In the genomic region with DNA sequence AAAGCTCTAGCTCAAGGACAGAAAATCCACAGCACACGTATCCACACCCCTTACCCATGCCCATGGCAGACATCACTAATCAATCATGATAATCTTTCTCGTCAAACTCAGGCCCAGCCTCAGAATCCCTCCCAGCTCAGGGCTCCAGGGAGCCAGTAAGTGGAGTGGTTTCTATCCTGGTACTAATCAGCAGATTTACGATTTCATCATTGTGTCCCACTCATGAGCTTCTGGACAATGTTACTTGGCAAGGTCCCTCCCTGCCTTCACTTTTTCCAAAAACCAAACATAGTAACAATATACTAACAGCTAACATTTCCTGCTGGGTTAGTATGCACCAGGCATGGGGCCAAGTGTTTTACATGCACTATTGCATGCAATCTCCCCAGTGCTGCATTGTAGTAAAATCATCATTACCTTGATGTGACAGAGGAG, we compare ENCODE assay signal across 16 cellular contexts. TPM values are rescaled to one million over a fixed set of nuclear protein-coding genes. Genes with fewer than 3 reads are reported as not detected.
DNase-seq lines count a peak whose midpoint lies in the region; ATAC-seq and TF ChIP-seq lines count a peak whose summit lies in the region.
"Had no signal": no experiment of that assay in that cellular context is flagged by ENCODE, and none has a peak within 500 bp of the region (broad histone marks: within the 10 kb centered on the region; RNA-seq: fewer than 3 reads in every experiment).

No MANE protein-coding gene starts in this region.

- no peak for ATAC-seq in IMR-90 (ENCODE audit: low read depth)
- ATAC-seq: gastroesophageal sphincter, GM12878, WTC11 had no signal

- no peak overlapping the region for H3K4ac ChIP-seq in IMR-90 (ENCODE audit: low read depth, low read length)

- H4K8ac ChIP-seq in IMR-90 (ENCODE audit: low read depth in 2 of 2, low read length in 2 of 2): no peak overlapping the region

- no peak overlapping the region for H3K23ac ChIP-seq in IMR-90 (ENCODE audit: low read depth, low read length)

- intact Hi-C loops in IMR-90 (cut with micrococcal nuclease): no loop called here

- peaks cover 2% of the 10 kb centered on the region; the same call in 1 of the 2 replicates for H3K4me1 ChIP-seq in IMR-90 (ENCODE audit: control insufficient read depth, insufficient read depth, low read length)

- H3K27me3 ChIP-seq in IMR-90 (ENCODE audit: control insufficient read depth, insufficient read depth, low read length): peaks cover 28% of the 10 kb centered on the region
- H3K27me3 ChIP-seq: gastroesophageal sphincter had no signal

- H3K4me3 ChIP-seq in IMR-90 (ENCODE audit: insufficient read depth, low read depth, low read length): no peak overlapping the region
- H3K4me3 ChIP-seq: gastroesophageal sphincter, GM12878, left ventricle myocardium inferior had no signal

- CTCF ChIA-PET in IMR-90 (lab: Yijun Ruan, JAX): no interaction called here
- CTCF ChIA-PET in RWPE1 (lab: Yijun Ruan, JAX): no interaction called here

- in situ Hi-C loops in IMR-90 (cut with MboI; ENCODE audit: low sequenced_read_pairs): no loop called here

- DNase-seq in IMR-90 (peak; percentile 36), RWPE1 (ENCODE audit: low spot score) (no peak), fibroblast of gingiva (ENCODE audit: low read depth) (peak; percentile 83), renal cortical epithelial cell (ENCODE audit: low read depth) (peak; percentile 35), OCI-M2 (lab: John Stamatoyannopoulos, UW; ENCODE audit: unreplicated experiment) (no peak), NCI-H510A (lab: John Stamatoyannopoulos, UW) (no peak)
- no peak for DNase-seq in activated T-cell treated with anti-CD3 and anti-CD28 coated beads, Interleukin-2, amount 50 U/mL, for 48 hours
- DNase-seq: caudate nucleus; left ventricle myocardium inferior; NCI-H2227 treated with DMSO at 0.1 percent for 48 hours; occipital lobe; SIG-M5; stimulated activated naive CD4-positive, alpha-beta T cell treated with Interleukin-2 at 50 U/mL for 16 hours had no signal

- 0 out of 2 replicates have a peak, but pooled peaks cover 3% of the 10 kb centered on the region for H3K9me1 ChIP-seq in IMR-90 (ENCODE audit: insufficient read depth, low read length)

- BruUV-seq in IMR-90 (replicated peaks; lab: Mats Ljungman, UMichigan): no TSS peak

- H2BK5ac ChIP-seq in IMR-90 (ENCODE audit: low read depth, low read length, poor library complexity, severe bottlenecking): no peak overlapping the region

- no peak overlapping the region for H2BK120ac ChIP-seq in IMR-90 (ENCODE audit: low read depth, low read length)

- no peak overlapping the region for H2BK15ac ChIP-seq in IMR-90 (ENCODE audit: low read depth, low read length)

- no peak overlapping the region for H4K91ac ChIP-seq in IMR-90 (ENCODE audit: insufficient read depth, low read depth, low read length)

- H3K18ac ChIP-seq in IMR-90 (ENCODE audit: low read depth, low read length): no peak overlapping the region

- no peak overlapping the region for H2AK5ac ChIP-seq in IMR-90 (ENCODE audit: low read depth, low read length)

- no peak overlapping the region for H2AFZ ChIP-seq in IMR-90 (replicated peaks; ENCODE audit: low read length, poor library complexity)

- H3K36me3 ChIP-seq in IMR-90 (ENCODE audit: control insufficient read depth, insufficient read depth, low read length): no peaks in the 10 kb centered on the region
- H3K36me3 ChIP-seq: gastroesophageal sphincter, left ventricle myocardium inferior had no signal

- POLR2A ChIA-PET in IMR-90 (lab: Charles Lee; ENCODE audit: unreplicated experiment) (no interaction called here), RWPE1 (lab: Yijun Ruan, JAX; ENCODE audit: low non-redundant PET) (no interaction called here)

- TF ChIP-seq POLR2A in IMR-90 (IDR thresholded peaks at IDR 0.05; ENCODE audit: low read depth, low read length): no peak

- no peaks in the 10 kb centered on the region for H3K79me1 ChIP-seq in IMR-90 (ENCODE audit: low read depth in 1 of 2, low read length in 2 of 2)

- H3K27ac ChIP-seq in IMR-90 (ENCODE audit: insufficient read depth, low read length) (no peak overlapping the region), RWPE1 (peak overlapping the region; percentile 41)
- H3K27ac ChIP-seq: gastroesophageal sphincter, left ventricle myocardium inferior had no signal

- H3K9me3 ChIP-seq in IMR-90 (ENCODE audit: control insufficient read depth, insufficient read depth, low read length): peaks cover 9% of the 10 kb centered on the region
- H3K9me3 ChIP-seq: gastroesophageal sphincter had no signal

- H2BK20ac ChIP-seq in IMR-90 (ENCODE audit: low read depth, low read length): no peak overlapping the region

- H4K5ac ChIP-seq in IMR-90 (ENCODE audit: low read depth, low read length): no peak overlapping the region

- H4K20me1 ChIP-seq in IMR-90 (ENCODE audit: insufficient read depth, low read length): no peaks in the 10 kb centered on the region

- H3K14ac ChIP-seq in IMR-90 (replicated peaks; ENCODE audit: low read depth, low read length): 0 out of 2 replicates have a peak overlapping the region, but pooled peaks have one; percentile 8

- H3K4me2 ChIP-seq in IMR-90 (ENCODE audit: low read depth, low read length): no peak overlapping the region

- no peak for TF ChIP-seq CTCF in IMR-90 (conservative IDR thresholded peaks at IDR 0.05; ENCODE audit: low read depth, low read length)
- no peak for TF ChIP-seq CTCF in RWPE1 (conservative IDR thresholded peaks at IDR 0.05; ENCODE audit: low read depth)

- no peak overlapping the region for H3K9ac ChIP-seq in IMR-90 (ENCODE audit: low read depth, low read length)

- no peak overlapping the region for H3K56ac ChIP-seq in IMR-90 (ENCODE audit: extremely low read depth, insufficient read depth, low read length)

- dilution Hi-C loops in IMR-90 (cut with HindIII; ENCODE audit: low sequenced_read_pairs, unreplicated experiment): no loop called here

- H2AK9ac ChIP-seq in IMR-90 (replicated peaks; ENCODE audit: low read depth, low read length, poor library complexity): no peak overlapping the region

- WGBS in IMR-90 (ENCODE audit: extremely low coverage in 2 of 2, insufficient read length in 1 of 2), 2 experiments: no CpG with 5 or more reads among the region's 3 CpGs

- no peak for TF ChIP-seq RAD21 in IMR-90 (IDR thresholded peaks at IDR 0.05; ENCODE audit: low read length)

TF ChIP-seq in IMR-90, 13 proteins besides CTCF, POLR2A, EP300 and RAD21:
- TF ChIP-seq SMC3 (IDR thresholded peaks at IDR 0.05; ENCODE audit: low read depth, low read length): no peak
TF ChIP-seq in IMR-90: peak in this region for 0.

RNA-seq across cellular contexts. Expression of a gene that starts 45.8 kb away (rescaled TPM):
- total RNA-seq in IMR-90 (2012; rRNA removed) (12.9 and 15.3 TPM in 2 replicates), renal cortical epithelial cell (29.3 and 174 TPM in 2 replicates)
- polyA plus RNA-seq in IMR-90 (2012; rRNA removed): 40.8 and 50.2 TPM in 2 replicates
- 55.0 and 56.1 TPM in 2 replicates for polyA plus RNA-seq in IMR-90 (2012; cell fraction: cytosol; rRNA removed)
- 151 and 276 TPM in 2 replicates for polyA plus RNA-seq in IMR-90 (2012; cell fraction: nucleus; rRNA removed; ENCODE audit: low replicate concordance)

Comparison
In these comparisons a context has a peak if more than half of its experiments do, and no peak if none do; other contexts are left out.
1. DNase-seq: peak in IMR-90 (single experiment), fibroblast of gingiva (single experiment) and renal cortical epithelial cell (single experiment); none in RWPE1 (single experiment), activated T-cell treated with anti-CD3 and anti-CD28 coated beads, Interleukin-2, amount 50 U/mL, for 48 hours (0 of 2), OCI-M2 (single experiment) and NCI-H510A (single experiment).